In the genomic region with DNA sequence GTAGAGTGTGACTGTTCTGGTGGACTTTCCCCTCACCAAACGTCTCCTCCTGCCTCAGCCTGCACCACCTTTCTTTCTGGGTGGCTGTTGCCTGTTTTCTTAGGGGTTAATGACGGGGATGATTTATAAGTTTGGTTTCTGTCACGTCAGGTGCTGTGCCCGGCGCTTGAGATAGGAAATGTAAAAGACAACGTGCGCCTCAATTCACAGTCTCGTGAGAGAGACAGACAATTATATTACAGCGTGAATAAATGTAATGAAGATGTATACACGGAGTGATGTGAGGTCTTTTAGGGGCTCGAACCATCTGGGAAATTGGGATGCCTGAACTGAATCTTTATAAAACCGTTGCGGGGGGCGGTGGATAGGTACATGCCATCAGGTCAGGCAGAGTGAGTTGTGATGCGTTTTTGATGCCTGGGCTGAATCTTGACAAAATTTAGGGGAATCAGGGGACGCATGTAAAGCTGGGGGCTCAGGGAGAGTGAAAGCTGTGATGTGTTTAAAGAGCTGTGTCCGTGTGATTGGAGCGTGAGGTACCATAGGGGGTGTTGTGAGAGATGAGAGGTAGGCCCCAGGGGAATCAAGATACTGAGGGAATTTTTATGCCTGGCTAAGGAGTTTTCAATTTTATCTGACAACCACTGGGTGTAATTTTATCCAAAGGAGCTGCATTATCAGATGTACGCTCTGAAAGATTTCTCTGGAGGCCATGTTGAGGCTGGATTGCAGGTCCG, we compare ENCODE assay signal across 8 cellular contexts. TPM values are rescaled to one million over a fixed set of nuclear protein-coding genes. Genes with fewer than 3 reads are reported as not detected.
A peak's percentile ranks its signal among the peaks of the same experiment; 100 is the strongest.
DNase-seq lines count a peak whose midpoint lies in the region; ATAC-seq, FAIRE-seq and TF ChIP-seq lines count a peak whose summit lies in the region.

No MANE protein-coding gene starts in this region.

- DNase-seq in A549 (ENCODE audit: low read depth in 1 of 2, low spot score in 1 of 2) (peak; percentile 10 to 26), G401 (ENCODE audit: low spot score) (peak; percentile 31), NOMO-1 treated with DMSO at 0.1 percent for 48 hours (lab: John Stamatoyannopoulos, UW; ENCODE audit: unreplicated experiment) (peak; percentile 0), dermis blood vessel endothelial cell (peak; percentile 26), myocyte (ENCODE audit: low read depth) (peak; percentile 23), SKM-1 (lab: John Stamatoyannopoulos, UW; ENCODE audit: unreplicated experiment) (no peak), NCI-H187 treated with DMSO at 0.1 percent for 48 hours (lab: John Stamatoyannopoulos, UW) (no peak)

- TF ChIP-seq POLR2A in A549 (IDR thresholded peaks at IDR 0.05; ENCODE audit: low read length): no peak

- peak; percentile 44 to 51 for ATAC-seq in A549
- no peak for ATAC-seq in stimulated activated memory B cell treated with anti-CD40 and anti-IgM and Interleukin-4, amounts not matched to agents 10 μg/mL and 1 μg/mL and 100 μg/mL, for 72 hours

- in situ Hi-C loops in G401 (cut with HindIII; ENCODE audit: low sequenced_read_pairs): no loop called here

- no peak for TF ChIP-seq RAD21 in A549 (conservative IDR thresholded peaks at IDR 0.05 in 1 of 2, IDR thresholded peaks at IDR 0.05 in 1 of 2)

- TF ChIP-seq CTCF in A549 (IDR thresholded peaks at IDR 0.05): no peak

- H3K27ac ChIP-seq in A549: peak overlapping the region; percentile 91 to 95

- no peak overlapping the region for H3K27ac Mint-ChIP-seq in stimulated activated memory B cell treated with anti-CD40 and anti-IgM and Interleukin-4, amounts not matched to agents 10 μg/mL and 1 μg/mL and 100 μg/mL, for 72 hours

- no peak overlapping the region for H3K4me3 Mint-ChIP-seq in stimulated activated memory B cell treated with anti-CD40 and anti-IgM and Interleukin-4, amounts not matched to agents 10 μg/mL and 1 μg/mL and 100 μg/mL, for 72 hours

- CTCF ChIA-PET in A549 (lab: Yijun Ruan, JAX): interaction anchor here (1.0 to 2.9 kb wide), 6 partner anchors 10 to 108 kb away, joined by 3 to 14 read pairs (median 4); a partner anchor contains a TSS

- peak overlapping the region; percentile 72 for H3K4me3 ChIP-seq in A549

- POLR2A ChIA-PET in A549 (lab: Yijun Ruan, JAX): interaction anchor here (1.9 kb wide), 1 partner anchor 46 kb away, joined by 11 read pairs; a partner anchor contains a TSS

- H3K9me3 ChIP-seq in A549: no peaks in the 10 kb centered on the region

- H3K36me3 Mint-ChIP-seq in stimulated activated memory B cell treated with anti-CD40 and anti-IgM and Interleukin-4, amounts not matched to agents 10 μg/mL and 1 μg/mL and 100 μg/mL, for 72 hours: peaks cover 5% of the 10 kb centered on the region

- H3K4me2 ChIP-seq in A549: peak overlapping the region; percentile 83

- peaks cover 16% of the 10 kb centered on the region for H3K4me1 ChIP-seq in A549

- no peak for TF ChIP-seq EP300 in A549 (IDR thresholded peaks at IDR 0.05)

- no peaks in the 10 kb centered on the region for H3K27me3 Mint-ChIP-seq in stimulated activated memory B cell treated with anti-CD40 and anti-IgM and Interleukin-4, amounts not matched to agents 10 μg/mL and 1 μg/mL and 100 μg/mL, for 72 hours

- WGBS in A549 (ENCODE audit: missing lambda C conversion rate): 2% methylated on average over 20 of the region's 20 CpGs

- FAIRE-seq in A549 (lab: Jason Lieb, UNC): no peak

- no peaks in the 10 kb centered on the region for H3K9me3 Mint-ChIP-seq in stimulated activated memory B cell treated with anti-CD40 and anti-IgM and Interleukin-4, amounts not matched to agents 10 μg/mL and 1 μg/mL and 100 μg/mL, for 72 hours

- H3K4me1 Mint-ChIP-seq in stimulated activated memory B cell treated with anti-CD40 and anti-IgM and Interleukin-4, amounts not matched to agents 10 μg/mL and 1 μg/mL and 100 μg/mL, for 72 hours: no peaks in the 10 kb centered on the region

TF ChIP-seq in A549, 52 proteins besides CTCF, POLR2A, EP300 and RAD21:
- no peak for TF ChIP-seq FOXS1 (CRISPR knock-in tag; IDR thresholded peaks at IDR 0.05)
- 0 out of 2 replicates have a peak, but pooled peaks have one; percentile 20 for TF ChIP-seq HOXB5 (CRISPR knock-in tag; IDR thresholded peaks at IDR 0.05)
- TF ChIP-seq CHD4 (IDR thresholded peaks at IDR 0.05; ENCODE audit: borderline replicate concordance): no peak
- no peak for TF ChIP-seq ESRRA (IDR thresholded peaks at IDR 0.05; ENCODE audit: borderline replicate concordance, low read length)
- TF ChIP-seq CHD2 (IDR thresholded peaks at IDR 0.05; ENCODE audit: low read length, partially characterized antibody): no peak
TF ChIP-seq in A549: peak in this region for 1.

RNA-seq across cellular contexts. Expression of a gene that starts 0.8 kb away (rescaled TPM):
- 47.5 and 70.7 TPM in 2 replicates for polyA plus RNA-seq in A549 (2011; rRNA removed)
- polyA plus RNA-seq in A549 (2012; cell fraction: cytosol; rRNA removed): 12.3 and 14.5 TPM in 2 replicates
- polyA plus RNA-seq in A549 (2012; cell fraction: nucleus; rRNA removed): 4.2 and 5.9 TPM in 2 replicates
- 31.6 to 38.3 TPM (median 34.4 TPM) in 3 replicates for polyA plus RNA-seq in A549 (2017; fragmentation: RNase III; extraction: RNeasy Plus Mini Kit Qiagen cat#74134 plus additional on column Dnase treatment)
- polyA minus RNA-seq in A549 (2011; rRNA and poly(A)+ RNA removed): 9.3 and 11.9 TPM in 2 replicates
- 23.8 and 41.4 TPM in 2 replicates for total RNA-seq in G401 (2014; rRNA removed; shearing (Covaris generic))
- 34.1 and 43.4 TPM in 2 replicates for total RNA-seq in dermis blood vessel endothelial cell
- 47.8 and 49.0 TPM in 2 replicates for total RNA-seq in myocyte
- 25.1 TPM for polyA plus RNA-seq in myocyte (2012)

RNA-seq across cellular contexts. Expression of a gene that starts 42.8 kb away (rescaled TPM):
- polyA plus RNA-seq in A549 (2011; rRNA removed) (7.8 and 16.1 TPM in 2 replicates), A549 (2017; fragmentation: RNase III; extraction: RNeasy Plus Mini Kit Qiagen cat#74134 plus additional on column Dnase treatment) (6.6 to 9.4 TPM (median 9.4 TPM) in 3 replicates)
- 11.3 and 15.6 TPM in 2 replicates for polyA plus RNA-seq in A549 (2012; cell fraction: cytosol; rRNA removed)
- 15.2 and 18.9 TPM in 2 replicates for polyA plus RNA-seq in A549 (2012; cell fraction: nucleus; rRNA removed)
- polyA minus RNA-seq in A549 (2011; rRNA and poly(A)+ RNA removed): 38.0 and 47.8 TPM in 2 replicates
- 5.6 and 10.1 TPM in 2 replicates for total RNA-seq in G401 (2014; rRNA removed; shearing (Covaris generic))
- total RNA-seq in dermis blood vessel endothelial cell (18.4 and 19.6 TPM in 2 replicates), myocyte (7.0 and 8.4 TPM in 2 replicates)
- 9.7 TPM for polyA plus RNA-seq in myocyte (2012)

RNA-seq across cellular contexts. Expression of a gene that starts 46.2 kb away (rescaled TPM):
- polyA plus RNA-seq in A549 (2011; rRNA removed) (40.1 and 43.8 TPM in 2 replicates), A549 (2017; fragmentation: RNase III; extraction: RNeasy Plus Mini Kit Qiagen cat#74134 plus additional on column Dnase treatment) (12.3 to 14.1 TPM (median 12.8 TPM) in 3 replicates)
- polyA plus RNA-seq in A549 (2012; cell fraction: cytosol; rRNA removed): 9.6 and 12.2 TPM in 2 replicates
- 5.5 and 10.4 TPM in 2 replicates for polyA plus RNA-seq in A549 (2012; cell fraction: nucleus; rRNA removed)
- polyA minus RNA-seq in A549 (2011; rRNA and poly(A)+ RNA removed): 105 and 117 TPM in 2 replicates
- total RNA-seq in G401 (2014; rRNA removed; shearing (Covaris generic)): 9.2 and 18.4 TPM in 2 replicates
- total RNA-seq in dermis blood vessel endothelial cell (45.8 and 70.7 TPM in 2 replicates), myocyte (29.7 and 34.0 TPM in 2 replicates)
- 13.2 TPM for polyA plus RNA-seq in myocyte (2012)

Comparison
In these comparisons a context has a peak if more than half of its experiments do, and no peak if none do; other contexts are left out.
1. DNase-seq: peak in A549 (2 of 2), G401 (single experiment), NOMO-1 treated with DMSO at 0.1 percent for 48 hours (single experiment), dermis blood vessel endothelial cell (single experiment) and myocyte (single experiment); none in SKM-1 (single experiment) and NCI-H187 treated with DMSO at 0.1 percent for 48 hours (single experiment).